In genomic region chr9:5438301-5439162, GRCh38 we compare ENCODE assay signal across 8 cellular contexts. TPM values are rescaled to one million over a fixed set of nuclear protein-coding genes. Genes with fewer than 3 reads are reported as not detected.
DNase-seq lines count a peak whose midpoint lies in the region; ATAC-seq and TF ChIP-seq lines count a peak whose summit lies in the region.

No MANE protein-coding gene starts in this region.

- H3K27me3 ChIP-seq in HUES6 (ENCODE audit: control insufficient read depth, insufficient read depth, low read length) (no peaks in the 10 kb centered on the region), foreskin keratinocyte (no peaks in the 10 kb centered on the region)

- H3K9me3 Mint-ChIP-seq in activated T-cell treated with anti-CD3 and anti-CD28 coated beads, Interleukin-2, amount 50 U/mL, for 4 hours = no peaks in the 10 kb centered on the region

- H3K4me1 ChIP-seq in HUES6 (ENCODE audit: control insufficient read depth, insufficient read depth, low read length) (peaks cover 8% of the 10 kb centered on the region), foreskin keratinocyte (peaks cover 32% of the 10 kb centered on the region)

- no peaks in the 10 kb centered on the region for H3K27me3 Mint-ChIP-seq in activated T-cell treated with anti-CD3 and anti-CD28 coated beads, Interleukin-2, amount 50 U/mL, for 4 hours (ENCODE audit: low read depth)

- H3K4me1 Mint-ChIP-seq in activated T-cell treated with anti-CD3 and anti-CD28 coated beads, Interleukin-2, amount 50 U/mL, for 4 hours (ENCODE audit: low read depth) = peaks cover 46% of the 10 kb centered on the region

- DNase-seq in Caki2 (ENCODE audit: low read depth) (peak; percentile 71), foreskin keratinocyte (peak in 1 of 2 donors; percentile 35), skeletal muscle cell (ENCODE audit: low read depth) (no peak), ureter (ENCODE audit: low spot score) (no peak), NCI-H2196 treated with DMSO at 0.1 percent for 48 hours (lab: John Stamatoyannopoulos, UW; ENCODE audit: unreplicated experiment) (no peak)
- peak; percentile 21 for DNase-seq in activated T-cell treated with anti-CD3 and anti-CD28 coated beads, Interleukin-2, amount 50 U/mL, for 4 hours

- H3K4me3 Mint-ChIP-seq in activated T-cell treated with anti-CD3 and anti-CD28 coated beads, Interleukin-2, amount 50 U/mL, for 4 hours = peak overlapping the region; percentile 91

- H3K9me3 ChIP-seq in HUES6 (ENCODE audit: control insufficient read depth, insufficient read depth, low read depth, low read length) = peaks cover 22% of the 10 kb centered on the region

- ATAC-seq in GM21390 (IDR thresholded peaks at IDR 0.05; ENCODE audit: unreplicated experiment) (peak; percentile 73), foreskin keratinocyte (peak; percentile 15)
- ATAC-seq in activated T-cell treated with anti-CD3 and anti-CD28 coated beads, Interleukin-2, amount 50 U/mL, for 4 hours = peak; percentile 6 to 40

- in situ Hi-C loops in Caki2 (cut with HindIII; ENCODE audit: low pct_unique_long_range_greater_than_20kb, low sequenced_read_pairs) = no loop called here

- H3K27ac ChIP-seq in HUES6 (ENCODE audit: low read depth, low read length) = 0 out of 2 replicates have a peak overlapping the region, but pooled peaks have one; percentile 54
- peak overlapping the region; percentile 67 for H3K27ac ChIP-seq in foreskin keratinocyte

- peak overlapping the region; percentile 48 for H3K9ac ChIP-seq in HUES6 (ENCODE audit: low read length)

- H3K4me3 ChIP-seq in HUES6 (ENCODE audit: low read depth, low read length) (peak overlapping the region; percentile 75), skeletal muscle cell (ENCODE audit: low read depth, low read length) (peak overlapping the region; percentile 70)

- peaks cover 14% of the 10 kb centered on the region for H3K36me3 ChIP-seq in HUES6 (ENCODE audit: control insufficient read depth, insufficient read depth, low read length)

- TF ChIP-seq CTCF in foreskin keratinocyte (conservative IDR thresholded peaks at IDR 0.05) = no peak

- H3K36me3 Mint-ChIP-seq in activated T-cell treated with anti-CD3 and anti-CD28 coated beads, Interleukin-2, amount 50 U/mL, for 4 hours (ENCODE audit: insufficient read depth) = peaks cover 14% of the 10 kb centered on the region

RNA-seq across cellular contexts. Expression of gene PLGRKT, which starts 0.8 kb away (rescaled TPM):
- total RNA-seq in Caki2 (2014; rRNA removed; shearing (Covaris generic); ENCODE audit: low replicate concordance) = 34.5 and 45.1 TPM in 2 replicates
- total RNA-seq in activated T-cell treated with anti-CD3 and anti-CD28 coated beads, Interleukin-2, amount 50 U/mL, for 4 hours = 10 to 100 TPM; 23.7 to 45.3 (median 30.9) TPM
- total RNA-seq in foreskin keratinocyte (49.3 and 55.6 TPM in 2 replicates), ureter (23.5 TPM)
- 56.3 and 57.2 TPM in 2 replicates for polyA plus RNA-seq in foreskin keratinocyte

RNA-seq across cellular contexts. Expression of gene CD274, which starts 11.8 kb away (rescaled TPM):
- total RNA-seq in Caki2 (2014; rRNA removed; shearing (Covaris generic); ENCODE audit: low replicate concordance) = 3.6 and 7.3 TPM in 2 replicates
- 10 to 100 TPM; 33.7 to 58.4 (median 42.1) TPM for total RNA-seq in activated T-cell treated with anti-CD3 and anti-CD28 coated beads, Interleukin-2, amount 50 U/mL, for 4 hours
- total RNA-seq in foreskin keratinocyte (26.1 and 27.6 TPM in 2 replicates), ureter (5.4 TPM)
- 11.5 and 12.1 TPM in 2 replicates for polyA plus RNA-seq in foreskin keratinocyte

Comparison
In these comparisons a context has a peak if more than half of its experiments do, and no peak if none do; other contexts are left out.
1. DNase-seq: peak in Caki2 (single experiment) and activated T-cell treated with anti-CD3 and anti-CD28 coated beads, Interleukin-2, amount 50 U/mL, for 4 hours (single experiment); none in skeletal muscle cell (single experiment), ureter (single experiment) and NCI-H2196 treated with DMSO at 0.1 percent for 48 hours (single experiment).
2. ATAC-seq: peak in every context shown above with its lines; median percentile 73 in GM21390; 23 in activated T-cell treated with anti-CD3 and anti-CD28 coated beads, Interleukin-2, amount 50 U/mL, for 4 hours; 15 in foreskin keratinocyte.